ENCODE assay signal across 20 cellular contexts in the genomic region with DNA sequence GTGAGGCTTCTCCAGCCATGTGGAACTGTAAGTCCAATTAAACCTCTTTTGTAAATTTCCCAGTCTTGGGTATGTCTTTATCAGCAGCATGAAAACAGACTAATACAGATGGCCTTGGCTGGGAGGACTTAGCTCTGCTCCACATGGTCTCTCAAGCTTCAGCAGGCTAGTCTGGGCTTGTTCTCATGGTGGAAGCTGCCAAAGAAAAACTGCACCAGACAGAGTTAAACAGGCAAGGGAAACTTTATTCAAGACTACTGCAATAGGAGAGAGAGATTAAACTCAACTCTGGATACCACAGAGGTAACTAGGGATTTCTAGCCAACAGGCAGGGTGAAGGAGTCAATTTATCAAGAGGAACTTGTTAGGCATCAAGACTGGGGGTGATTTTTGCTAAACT.
"Had no signal": no experiment of that assay in that cellular context is flagged by ENCODE, and none has a peak within 500 bp of the region (broad histone marks: within the 10 kb centered on the region; RNA-seq: fewer than 3 reads in every experiment).

No MANE protein-coding gene starts in this region.

- ATAC-seq: activated CD4-positive, CD25-positive, alpha-beta regulatory T cell treated with anti-CD3 and anti-CD28 coated beads, Interleukin-2, amount 50 U/mL, for 24 hours; gastroesophageal sphincter; right lobe of liver; T-cell had no signal

- DNase-seq: activated CD4-positive, alpha-beta T cell treated with anti-CD3 and anti-CD28 coated beads, Interleukin-2, amount 50 U/mL, for 4 hours; activated gamma-delta T cell; activated naive CD8-positive, alpha-beta T cell treated with anti-CD3 and anti-CD28 coated beads for 36 hours; activated T-cell treated with anti-CD3 and anti-CD28 coated beads, Interleukin-2, amount 50 U/mL, for 48 hours; cortex of kidney; effector CD4-positive, alpha-beta T cell; heart right ventricle; left cardiac atrium; lower lobe of right lung; ovary; right lobe of liver; stomach; T-cell; T-helper 9 cell; testis; upper lobe of right lung had no signal

- H3K4me3 ChIP-seq: gastroesophageal sphincter, heart right ventricle, lower lobe of right lung, neural progenitor cell, ovary, right lobe of liver, smooth muscle cell, stomach, testis, upper lobe of right lung had no signal
